Comparison of ENCODE assay signal across 13 cellular contexts in the genomic region with DNA sequence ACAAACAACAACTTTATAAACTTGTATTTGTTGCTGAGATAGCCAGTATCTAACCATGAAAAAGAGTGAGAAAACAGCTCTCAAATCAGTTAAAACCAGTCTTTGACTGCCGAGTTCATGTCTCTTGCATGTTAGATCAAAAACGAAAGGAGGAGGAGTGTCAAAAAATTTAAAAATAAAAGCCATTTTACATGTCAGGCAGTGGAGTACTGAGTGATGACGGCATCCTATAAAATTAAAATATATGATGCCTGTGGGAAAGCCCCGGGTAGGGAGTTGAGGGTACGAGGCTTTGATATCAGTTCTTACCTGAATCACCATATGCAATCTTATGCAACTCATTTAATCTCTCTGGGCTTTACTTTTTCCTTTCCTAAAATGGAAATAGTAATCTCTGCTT.
A peak's percentile ranks its signal among the peaks of the same experiment; 100 is the strongest.
DNase-seq lines count a peak whose midpoint lies in the region; ATAC-seq and TF ChIP-seq lines count a peak whose summit lies in the region.
"Had no signal": no experiment of that assay in that cellular context is flagged by ENCODE, and none has a peak within 500 bp of the region (broad histone marks: within the 10 kb centered on the region; RNA-seq: fewer than 3 reads in every experiment).

No MANE protein-coding gene starts in this region.

- intact Hi-C loops in activated CD4-positive, alpha-beta T cell treated with anti-CD3 and anti-CD28 coated beads for 36 hours (cut with DNase I, micrococcal nuclease): loop anchor here (1.0 to 5.0 kb wide), 8 partner anchors 9 to 433 kb away; no protein-coding TSS in a partner anchor

- H3K36me3 ChIP-seq in brain microvascular endothelial cell (replicated peaks): peaks cover 47% of the 10 kb centered on the region
- peaks cover 91% of the 10 kb centered on the region for H3K36me3 ChIP-seq in MG63
- H3K36me3 ChIP-seq: thoracic aorta had no signal

- peak overlapping the region; percentile 97 for H3K27ac ChIP-seq in brain microvascular endothelial cell
- H3K27ac ChIP-seq: thoracic aorta had no signal

- DNase-seq in activated CD4-positive, alpha-beta T cell treated with anti-CD3 and anti-CD28 coated beads for 36 hours: peak; percentile 73
- DNase-seq in activated CD4-positive, alpha-beta T cell treated with anti-CD3 and anti-CD28 coated beads for 1 hour: no peak
- DNase-seq in T-helper 17 cell (peak in 1 of 3 donors; percentile 49), brain microvascular endothelial cell (no peak), MG63 (no peak), NCI-H187 treated with DMSO at 0.1 percent for 48 hours (lab: John Stamatoyannopoulos, UW) (no peak), WTC11 (ENCODE audit: low spot score) (no peak)
- peak in 5 of 6 experiments; percentile 42 to 77 (median 74) for DNase-seq in stimulated activated naive CD4-positive, alpha-beta T cell (lab: John Stamatoyannopoulos, UW)
- DNase-seq: 8988T, NCI-H1694 treated with DMSO at 0.1 percent for 48 hours had no signal

- peak overlapping the region; percentile 99 for H3K27ac Mint-ChIP-seq in activated CD4-positive, alpha-beta T cell treated with anti-CD3 and anti-CD28 coated beads for 36 hours
- H3K27ac Mint-ChIP-seq in T-helper 17 cell: peak overlapping the region; percentile 100
- no peak overlapping the region for H3K27ac Mint-ChIP-seq in WTC11

- H3K27me3 ChIP-seq in brain microvascular endothelial cell (replicated peaks) (no peaks in the 10 kb centered on the region), MG63 (no peaks in the 10 kb centered on the region)

- no peak for TF ChIP-seq CTCF in brain microvascular endothelial cell (IDR thresholded peaks at IDR 0.05; ENCODE audit: low read depth, low read length, missing control alignments)
- TF ChIP-seq CTCF in WTC11 (IDR thresholded peaks at IDR 0.05): no peak

- ATAC-seq in activated CD4-positive, alpha-beta T cell treated with anti-CD3 and anti-CD28 coated beads for 36 hours: peak; percentile 13
- ATAC-seq in T-helper 17 cell (peak; percentile 57), WTC11 (no peak)
- ATAC-seq: HCT116, HepG2 had no signal

- H3K4me3 Mint-ChIP-seq in activated CD4-positive, alpha-beta T cell treated with anti-CD3 and anti-CD28 coated beads for 36 hours: peak overlapping the region; percentile 72
- H3K4me3 Mint-ChIP-seq in T-helper 17 cell (peak overlapping the region; percentile 82), WTC11 (no peak overlapping the region)

- peaks cover 94% of the 10 kb centered on the region for H3K36me3 Mint-ChIP-seq in activated CD4-positive, alpha-beta T cell treated with anti-CD3 and anti-CD28 coated beads for 36 hours (ENCODE audit: low read depth)
- H3K36me3 Mint-ChIP-seq in T-helper 17 cell (ENCODE audit: low read depth) (peaks cover 30% of the 10 kb centered on the region), WTC11 (peaks cover 7% of the 10 kb centered on the region; the same call in 1 of the 2 replicates)

- POLR2A ChIA-PET in activated CD4-positive, alpha-beta T cell treated with anti-CD3 and anti-CD28 coated beads for 36 hours (lab: Charles Lee): no interaction called here
- POLR2A ChIA-PET in WTC11 (lab: Charles Lee): interaction anchor here (0.6 kb wide), 1 partner anchor 216 kb away, joined by 5 read pairs; no protein-coding TSS in a partner anchor

- no peaks in the 10 kb centered on the region for H3K9me3 Mint-ChIP-seq in activated CD4-positive, alpha-beta T cell treated with anti-CD3 and anti-CD28 coated beads for 36 hours (ENCODE audit: low read depth)
- no peaks in the 10 kb centered on the region for H3K9me3 Mint-ChIP-seq in WTC11

- in situ Hi-C loops in brain microvascular endothelial cell (cut with HindIII; ENCODE audit: low pct_ligation_motif_present, low sequenced_read_pairs): no loop called here

- CTCF ChIA-PET in activated CD4-positive, alpha-beta T cell treated with anti-CD3 and anti-CD28 coated beads for 36 hours (lab: Charles Lee): interaction anchor here (0.5 to 9.0 kb wide), 10 partner anchors 14 to 298 kb away, joined by 3 to 86 read pairs (median 4); no protein-coding TSS in a partner anchor
- CTCF ChIA-PET in WTC11 (lab: Charles Lee): no interaction called here

- H3K9me3 ChIP-seq in T-helper 17 cell (ENCODE audit: control insufficient read depth, low read length, poor library complexity, severe bottlenecking) (no peaks in the 10 kb centered on the region), MG63 (no peaks in the 10 kb centered on the region)
- H3K9me3 ChIP-seq: thoracic aorta had no signal

- H3K4me3 ChIP-seq in brain microvascular endothelial cell (ENCODE audit: low read depth, low read length) (no peak overlapping the region), MG63 (no peak overlapping the region)
- H3K4me3 ChIP-seq: thoracic aorta had no signal

- no peaks in the 10 kb centered on the region for H3K27me3 Mint-ChIP-seq in activated CD4-positive, alpha-beta T cell treated with anti-CD3 and anti-CD28 coated beads for 36 hours
- H3K27me3 Mint-ChIP-seq in T-helper 17 cell: no peaks in the 10 kb centered on the region
- no peaks in the 10 kb centered on the region for H3K27me3 Mint-ChIP-seq in WTC11 (ENCODE audit: low read depth)

- peaks cover 97% of the 10 kb centered on the region for H3K4me1 Mint-ChIP-seq in activated CD4-positive, alpha-beta T cell treated with anti-CD3 and anti-CD28 coated beads for 36 hours
- H3K4me1 Mint-ChIP-seq in T-helper 17 cell (peaks cover 86% of the 10 kb centered on the region), WTC11 (peaks cover 4% of the 10 kb centered on the region; the same call in 1 of the 2 replicates)

TF ChIP-seq in WTC11, 78 proteins besides CTCF, POLR2A, EP300 and RAD21 (continues in another document):
- TF ChIP-seq, protein P1, sequence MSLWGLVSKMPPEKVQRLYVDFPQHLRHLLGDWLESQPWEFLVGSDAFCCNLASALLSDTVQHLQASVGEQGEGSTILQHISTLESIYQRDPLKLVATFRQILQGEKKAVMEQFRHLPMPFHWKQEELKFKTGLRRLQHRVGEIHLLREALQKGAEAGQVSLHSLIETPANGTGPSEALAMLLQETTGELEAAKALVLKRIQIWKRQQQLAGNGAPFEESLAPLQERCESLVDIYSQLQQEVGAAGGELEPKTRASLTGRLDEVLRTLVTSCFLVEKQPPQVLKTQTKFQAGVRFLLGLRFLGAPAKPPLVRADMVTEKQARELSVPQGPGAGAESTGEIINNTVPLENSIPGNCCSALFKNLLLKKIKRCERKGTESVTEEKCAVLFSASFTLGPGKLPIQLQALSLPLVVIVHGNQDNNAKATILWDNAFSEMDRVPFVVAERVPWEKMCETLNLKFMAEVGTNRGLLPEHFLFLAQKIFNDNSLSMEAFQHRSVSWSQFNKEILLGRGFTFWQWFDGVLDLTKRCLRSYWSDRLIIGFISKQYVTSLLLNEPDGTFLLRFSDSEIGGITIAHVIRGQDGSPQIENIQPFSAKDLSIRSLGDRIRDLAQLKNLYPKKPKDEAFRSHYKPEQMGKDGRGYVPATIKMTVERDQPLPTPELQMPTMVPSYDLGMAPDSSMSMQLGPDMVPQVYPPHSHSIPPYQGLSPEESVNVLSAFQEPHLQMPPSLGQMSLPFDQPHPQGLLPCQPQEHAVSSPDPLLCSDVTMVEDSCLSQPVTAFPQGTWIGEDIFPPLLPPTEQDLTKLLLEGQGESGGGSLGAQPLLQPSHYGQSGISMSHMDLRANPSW (CRISPR knock-in tag; conservative IDR thresholded peaks at IDR 0.05; ENCODE audit: low read depth): no peak
- TF ChIP-seq, protein P2, sequence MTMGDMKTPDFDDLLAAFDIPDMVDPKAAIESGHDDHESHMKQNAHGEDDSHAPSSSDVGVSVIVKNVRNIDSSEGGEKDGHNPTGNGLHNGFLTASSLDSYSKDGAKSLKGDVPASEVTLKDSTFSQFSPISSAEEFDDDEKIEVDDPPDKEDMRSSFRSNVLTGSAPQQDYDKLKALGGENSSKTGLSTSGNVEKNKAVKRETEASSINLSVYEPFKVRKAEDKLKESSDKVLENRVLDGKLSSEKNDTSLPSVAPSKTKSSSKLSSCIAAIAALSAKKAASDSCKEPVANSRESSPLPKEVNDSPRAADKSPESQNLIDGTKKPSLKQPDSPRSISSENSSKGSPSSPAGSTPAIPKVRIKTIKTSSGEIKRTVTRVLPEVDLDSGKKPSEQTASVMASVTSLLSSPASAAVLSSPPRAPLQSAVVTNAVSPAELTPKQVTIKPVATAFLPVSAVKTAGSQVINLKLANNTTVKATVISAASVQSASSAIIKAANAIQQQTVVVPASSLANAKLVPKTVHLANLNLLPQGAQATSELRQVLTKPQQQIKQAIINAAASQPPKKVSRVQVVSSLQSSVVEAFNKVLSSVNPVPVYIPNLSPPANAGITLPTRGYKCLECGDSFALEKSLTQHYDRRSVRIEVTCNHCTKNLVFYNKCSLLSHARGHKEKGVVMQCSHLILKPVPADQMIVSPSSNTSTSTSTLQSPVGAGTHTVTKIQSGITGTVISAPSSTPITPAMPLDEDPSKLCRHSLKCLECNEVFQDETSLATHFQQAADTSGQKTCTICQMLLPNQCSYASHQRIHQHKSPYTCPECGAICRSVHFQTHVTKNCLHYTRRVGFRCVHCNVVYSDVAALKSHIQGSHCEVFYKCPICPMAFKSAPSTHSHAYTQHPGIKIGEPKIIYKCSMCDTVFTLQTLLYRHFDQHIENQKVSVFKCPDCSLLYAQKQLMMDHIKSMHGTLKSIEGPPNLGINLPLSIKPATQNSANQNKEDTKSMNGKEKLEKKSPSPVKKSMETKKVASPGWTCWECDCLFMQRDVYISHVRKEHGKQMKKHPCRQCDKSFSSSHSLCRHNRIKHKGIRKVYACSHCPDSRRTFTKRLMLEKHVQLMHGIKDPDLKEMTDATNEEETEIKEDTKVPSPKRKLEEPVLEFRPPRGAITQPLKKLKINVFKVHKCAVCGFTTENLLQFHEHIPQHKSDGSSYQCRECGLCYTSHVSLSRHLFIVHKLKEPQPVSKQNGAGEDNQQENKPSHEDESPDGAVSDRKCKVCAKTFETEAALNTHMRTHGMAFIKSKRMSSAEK (CRISPR knock-in tag; IDR thresholded peaks at IDR 0.05; ENCODE audit: borderline replicate concordance): no peak
- TF ChIP-seq ELF4 (CRISPR knock-in tag; IDR thresholded peaks at IDR 0.05; ENCODE audit: low read depth) (no peak), NFE2L1 (CRISPR knock-in tag; IDR thresholded peaks at IDR 0.05) (no peak), NR1H2 (CRISPR knock-in tag; IDR thresholded peaks at IDR 0.05) (no peak), ZBTB21 (CRISPR knock-in tag; IDR thresholded peaks at IDR 0.05; ENCODE audit: borderline replicate concordance) (no peak), ZNF263 (CRISPR knock-in tag; IDR thresholded peaks at IDR 0.05; ENCODE audit: low read depth) (no peak)

Comparison
In these comparisons a context has a peak if more than half of its experiments do, and no peak if none do; other contexts are left out.
1. DNase-seq: peak in activated CD4-positive, alpha-beta T cell treated with anti-CD3 and anti-CD28 coated beads for 36 hours (single experiment) and stimulated activated naive CD4-positive, alpha-beta T cell (5 of 6); none in activated CD4-positive, alpha-beta T cell treated with anti-CD3 and anti-CD28 coated beads for 1 hour (single experiment), brain microvascular endothelial cell (single experiment), MG63 (single experiment), NCI-H187 treated with DMSO at 0.1 percent for 48 hours (single experiment) and WTC11 (single experiment).